Comparison of ENCODE assay signal across 9 cellular contexts in genomic region chr1:38608202-38608864, GRCh38.
DNase-seq lines count a peak whose midpoint lies in the region; ATAC-seq and TF ChIP-seq lines count a peak whose summit lies in the region.
"Had no signal": no experiment of that assay in that cellular context is flagged by ENCODE, and none has a peak within 500 bp of the region (broad histone marks: within the 10 kb centered on the region; RNA-seq: fewer than 3 reads in every experiment).

No MANE protein-coding gene starts in this region.

- H3K79me2 ChIP-seq in neural progenitor cell (ENCODE audit: low read depth), result no peaks in the 10 kb centered on the region

- peaks cover 10% of the 10 kb centered on the region for H3K4me1 ChIP-seq in neural progenitor cell

- H3K27me3 Mint-ChIP-seq in brain (peaks cover 35% of the 10 kb centered on the region), neural progenitor cell (ENCODE audit: insufficient read depth, low read depth) (peaks cover 18% of the 10 kb centered on the region)

- H3K27ac Mint-ChIP-seq in brain, result no peak overlapping the region
- no peak overlapping the region for H3K27ac Mint-ChIP-seq in neural progenitor cell

- H3K4me3 Mint-ChIP-seq in brain, result peak overlapping the region in 1 of 5 experiments; percentile 19
- H3K4me3 Mint-ChIP-seq in neural progenitor cell, result no peak overlapping the region

- no peak overlapping the region for H3K9ac ChIP-seq in neural progenitor cell
- H3K9ac ChIP-seq: BLaER1 treated with 17β-estradiol and CSF1 and Interleukin-3, amounts not matched to agents 10 nM and 100 nM had no signal

- H4K20me1 ChIP-seq in neural progenitor cell (ENCODE audit: low read depth), result no peaks in the 10 kb centered on the region
- H4K20me1 ChIP-seq: BLaER1 treated with 17β-estradiol and CSF1 and Interleukin-3, amounts not matched to agents 10 nM and 100 nM had no signal

- H2AFZ ChIP-seq in neural progenitor cell (replicated peaks), result no peak overlapping the region

- H3K9me3 ChIP-seq in neural progenitor cell (ENCODE audit: low read depth), result no peaks in the 10 kb centered on the region
- H3K9me3 ChIP-seq: BLaER1 treated with 17β-estradiol and CSF1 and Interleukin-3, amounts not matched to agents 10 nM and 100 nM had no signal

- peaks cover under 1% of the 10 kb centered on the region for H3F3A ChIP-seq in neural progenitor cell (ENCODE audit: low read depth)

- no peak overlapping the region for H3K4me3 ChIP-seq in Jurkat, Clone E6-1 (ENCODE audit: low read length)
- no peak overlapping the region for H3K4me3 ChIP-seq in neural progenitor cell
- H3K4me3 ChIP-seq: BLaER1 treated with 17β-estradiol and CSF1 and Interleukin-3, amounts not matched to agents 10 nM and 100 nM had no signal

- H3K36me3 ChIP-seq in neural progenitor cell, result no peaks in the 10 kb centered on the region
- H3K36me3 ChIP-seq: BLaER1 treated with 17β-estradiol and CSF1 and Interleukin-3, amounts not matched to agents 10 nM and 100 nM had no signal

- H3K4me1 Mint-ChIP-seq in brain, result peaks cover 55% of the 10 kb centered on the region
- H3K4me1 Mint-ChIP-seq in neural progenitor cell, result peaks cover 19% of the 10 kb centered on the region

- H3K9me3 Mint-ChIP-seq in brain (no peaks in the 10 kb centered on the region), neural progenitor cell (no peaks in the 10 kb centered on the region)

- ATAC-seq in GM18502 (IDR thresholded peaks at IDR 0.05; ENCODE audit: poor library complexity, unreplicated experiment), result no peak
- no peak for ATAC-seq in HG02852 (IDR thresholded peaks at IDR 0.05; ENCODE audit: unreplicated experiment)

- TF ChIP-seq CTCF in brain (conservative IDR thresholded peaks at IDR 0.05) (peak; percentile 64 to 82), neural progenitor cell (IDR thresholded peaks at IDR 0.05) (peak; percentile 85)

- H3K36me3 Mint-ChIP-seq in brain, result no peaks in the 10 kb centered on the region
- H3K36me3 Mint-ChIP-seq in neural progenitor cell, result no peaks in the 10 kb centered on the region

- H3K27me3 ChIP-seq in neural progenitor cell, result peaks cover 7% of the 10 kb centered on the region
- H3K27me3 ChIP-seq: BLaER1 treated with 17β-estradiol and CSF1 and Interleukin-3, amounts not matched to agents 10 nM and 100 nM had no signal

- H3K27ac ChIP-seq in neural progenitor cell, result no peak overlapping the region
- H3K27ac ChIP-seq: BLaER1 treated with 17β-estradiol and CSF1 and Interleukin-3, amounts not matched to agents 10 nM and 100 nM had no signal

- DNase-seq in NCI-H1092 treated with DMSO at 0.1 percent for 48 hours (lab: John Stamatoyannopoulos, UW), result peak; percentile 6
- DNase-seq in NCI-H1092 (lab: John Stamatoyannopoulos, UW), result no peak
- peak; percentile 16 for DNase-seq in Jurkat, Clone E6-1 (ENCODE audit: low read depth, low spot score)
- peak; percentile 93 for DNase-seq in neural progenitor cell (ENCODE audit: low spot score)
- DNase-seq in mesenteric fat pad (ENCODE audit: low spot score), result no peak

- peak overlapping the region; percentile 51 for H3K4me2 ChIP-seq in neural progenitor cell
- H3K4me2 ChIP-seq: BLaER1 treated with 17β-estradiol and CSF1 and Interleukin-3, amounts not matched to agents 10 nM and 100 nM had no signal

Comparison
In these comparisons a context has a peak if more than half of its experiments do, and no peak if none do; other contexts are left out.
1. DNase-seq: peak in NCI-H1092 treated with DMSO at 0.1 percent for 48 hours (single experiment), Jurkat, Clone E6-1 (single experiment) and neural progenitor cell (single experiment); none in NCI-H1092 (single experiment) and mesenteric fat pad (single experiment).